24 cellular contexts compared by ENCODE assay signal in genomic region chr11:133086518-133086917, GRCh38.
"Had no signal": no experiment of that assay in that cellular context is flagged by ENCODE, and none has a peak within 500 bp of the region (broad histone marks: within the 10 kb centered on the region; RNA-seq: fewer than 3 reads in every experiment).

No MANE protein-coding gene starts in this region.

- H3K4me3 ChIP-seq: colonic mucosa, coronary artery, dorsolateral prefrontal cortex, esophagus squamous epithelium, gastrocnemius medialis, gastroesophageal sphincter, heart left ventricle, heart right ventricle had no signal

- ATAC-seq: effector memory CD8-positive, alpha-beta T cell; esophagus mucosa; foreskin keratinocyte; gastrocnemius medialis; gastroesophageal sphincter; heart left ventricle; heart right ventricle had no signal

- H3K27me3 ChIP-seq: foreskin keratinocyte had no signal

- H3K36me3 ChIP-seq: colonic mucosa, esophagus squamous epithelium, gastrocnemius medialis, gastroesophageal sphincter, heart left ventricle, heart right ventricle had no signal

- DNase-seq: colonic mucosa; cortex of kidney; dermis blood vessel endothelial cell; dorsolateral prefrontal cortex; effector CD4-positive, alpha-beta T cell; effector CD8-positive, alpha-beta T cell; effector memory CD4-positive, alpha-beta T cell; effector memory CD8-positive, alpha-beta T cell; endodermal cell; erythroblast; esophagus squamous epithelium; foreskin fibroblast; foreskin keratinocyte; foreskin melanocyte; gastrocnemius medialis; glutamatergic neuron; head of caudate nucleus; heart left ventricle; heart right ventricle had no signal

- H3K27ac ChIP-seq: colonic mucosa, coronary artery, dorsolateral prefrontal cortex, epithelial cell of prostate, esophagus squamous epithelium, foreskin keratinocyte, gastrocnemius medialis, gastroesophageal sphincter, heart left ventricle, heart right ventricle had no signal

- H3K4me3 Mint-ChIP-seq: dendritic cell treated with granulocyte-macrophage colony-stimulating factor and Interleukin-4, amounts not matched to agents 40 ng/mL and 50 ng/mL, for 4 days; effector memory CD8-positive, alpha-beta T cell; endodermal cell had no signal

- H3K9me3 ChIP-seq: colonic mucosa, esophagus squamous epithelium, gastrocnemius medialis, gastroesophageal sphincter, heart left ventricle, heart right ventricle had no signal

- H3K27ac Mint-ChIP-seq: dendritic cell treated with granulocyte-macrophage colony-stimulating factor and Interleukin-4, amounts not matched to agents 40 ng/mL and 50 ng/mL, for 4 days; effector memory CD8-positive, alpha-beta T cell; endodermal cell had no signal

- H3K4me1 ChIP-seq: colonic mucosa, foreskin keratinocyte had no signal

- H3K9me3 Mint-ChIP-seq: dendritic cell treated with granulocyte-macrophage colony-stimulating factor and Interleukin-4, amounts not matched to agents 40 ng/mL and 50 ng/mL, for 4 days; endodermal cell had no signal
